1 cellular context compared by ENCODE assay signal in the genomic region with DNA sequence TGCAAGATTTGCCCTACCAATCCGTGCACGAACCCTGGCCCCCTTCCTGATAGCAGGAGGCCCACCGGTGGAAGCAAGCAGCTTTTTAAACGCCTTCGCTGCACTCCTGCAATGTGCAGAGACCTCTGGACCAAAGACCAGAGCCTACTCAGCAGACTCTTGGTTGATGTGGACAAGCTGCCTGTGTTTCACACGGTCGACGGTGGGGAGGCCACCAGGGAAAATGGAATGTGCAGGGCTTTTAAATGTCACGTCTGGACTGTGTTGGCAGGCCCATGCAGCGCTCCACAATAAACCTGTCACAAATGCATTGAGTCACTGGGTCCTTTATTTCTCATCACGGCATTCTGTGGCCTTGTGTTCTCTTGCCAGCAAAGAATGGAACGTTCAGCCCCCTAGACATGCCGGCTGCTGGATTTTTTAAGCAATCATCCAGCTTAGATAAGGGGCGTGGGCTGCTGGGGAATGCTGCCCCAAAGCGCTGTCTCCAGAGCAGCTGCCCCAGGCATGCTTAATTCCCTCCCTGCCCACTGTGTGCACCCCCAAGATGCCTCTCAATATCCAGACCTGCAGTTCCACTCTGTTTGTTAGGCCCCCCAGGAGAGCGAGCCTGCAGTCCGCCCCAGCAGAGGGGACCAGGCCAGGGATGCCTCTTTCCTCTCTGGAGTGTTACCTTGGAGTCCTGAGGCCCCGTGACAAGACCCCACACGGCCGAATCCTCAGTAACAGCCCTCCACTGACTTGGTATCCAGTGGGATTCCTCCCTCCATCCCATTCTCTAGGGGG.
TF ChIP-seq lines count a peak whose summit lies in the region.

No MANE protein-coding gene starts in this region.

TF ChIP-seq in HepG2, 621 proteins besides CTCF, POLR2A, EP300 and RAD21 (continued from another document):
- TF ChIP-seq, protein P1, sequence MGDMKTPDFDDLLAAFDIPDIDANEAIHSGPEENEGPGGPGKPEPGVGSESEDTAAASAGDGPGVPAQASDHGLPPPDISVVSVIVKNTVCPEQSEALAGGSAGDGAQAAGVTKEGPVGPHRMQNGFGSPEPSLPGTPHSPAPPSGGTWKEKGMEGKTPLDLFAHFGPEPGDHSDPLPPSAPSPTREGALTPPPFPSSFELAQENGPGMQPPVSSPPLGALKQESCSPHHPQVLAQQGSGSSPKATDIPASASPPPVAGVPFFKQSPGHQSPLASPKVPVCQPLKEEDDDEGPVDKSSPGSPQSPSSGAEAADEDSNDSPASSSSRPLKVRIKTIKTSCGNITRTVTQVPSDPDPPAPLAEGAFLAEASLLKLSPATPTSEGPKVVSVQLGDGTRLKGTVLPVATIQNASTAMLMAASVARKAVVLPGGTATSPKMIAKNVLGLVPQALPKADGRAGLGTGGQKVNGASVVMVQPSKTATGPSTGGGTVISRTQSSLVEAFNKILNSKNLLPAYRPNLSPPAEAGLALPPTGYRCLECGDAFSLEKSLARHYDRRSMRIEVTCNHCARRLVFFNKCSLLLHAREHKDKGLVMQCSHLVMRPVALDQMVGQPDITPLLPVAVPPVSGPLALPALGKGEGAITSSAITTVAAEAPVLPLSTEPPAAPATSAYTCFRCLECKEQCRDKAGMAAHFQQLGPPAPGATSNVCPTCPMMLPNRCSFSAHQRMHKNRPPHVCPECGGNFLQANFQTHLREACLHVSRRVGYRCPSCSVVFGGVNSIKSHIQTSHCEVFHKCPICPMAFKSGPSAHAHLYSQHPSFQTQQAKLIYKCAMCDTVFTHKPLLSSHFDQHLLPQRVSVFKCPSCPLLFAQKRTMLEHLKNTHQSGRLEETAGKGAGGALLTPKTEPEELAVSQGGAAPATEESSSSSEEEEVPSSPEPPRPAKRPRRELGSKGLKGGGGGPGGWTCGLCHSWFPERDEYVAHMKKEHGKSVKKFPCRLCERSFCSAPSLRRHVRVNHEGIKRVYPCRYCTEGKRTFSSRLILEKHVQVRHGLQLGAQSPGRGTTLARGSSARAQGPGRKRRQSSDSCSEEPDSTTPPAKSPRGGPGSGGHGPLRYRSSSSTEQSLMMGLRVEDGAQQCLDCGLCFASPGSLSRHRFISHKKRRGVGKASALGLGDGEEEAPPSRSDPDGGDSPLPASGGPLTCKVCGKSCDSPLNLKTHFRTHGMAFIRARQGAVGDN (CRISPR knock-in tag; IDR thresholded peaks at IDR 0.05), result peak; percentile 24; the same call in 1 of the 2 replicates
- TF ChIP-seq, protein P2, sequence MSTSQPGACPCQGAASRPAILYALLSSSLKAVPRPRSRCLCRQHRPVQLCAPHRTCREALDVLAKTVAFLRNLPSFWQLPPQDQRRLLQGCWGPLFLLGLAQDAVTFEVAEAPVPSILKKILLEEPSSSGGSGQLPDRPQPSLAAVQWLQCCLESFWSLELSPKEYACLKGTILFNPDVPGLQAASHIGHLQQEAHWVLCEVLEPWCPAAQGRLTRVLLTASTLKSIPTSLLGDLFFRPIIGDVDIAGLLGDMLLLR (CRISPR knock-in tag; IDR thresholded peaks at IDR 0.05), result no peak
- TF ChIP-seq POLR2AphosphoS5 (IDR thresholded peaks at IDR 0.05; ENCODE audit: low read depth, low read length), result no peak
- TF ChIP-seq, protein P3, sequence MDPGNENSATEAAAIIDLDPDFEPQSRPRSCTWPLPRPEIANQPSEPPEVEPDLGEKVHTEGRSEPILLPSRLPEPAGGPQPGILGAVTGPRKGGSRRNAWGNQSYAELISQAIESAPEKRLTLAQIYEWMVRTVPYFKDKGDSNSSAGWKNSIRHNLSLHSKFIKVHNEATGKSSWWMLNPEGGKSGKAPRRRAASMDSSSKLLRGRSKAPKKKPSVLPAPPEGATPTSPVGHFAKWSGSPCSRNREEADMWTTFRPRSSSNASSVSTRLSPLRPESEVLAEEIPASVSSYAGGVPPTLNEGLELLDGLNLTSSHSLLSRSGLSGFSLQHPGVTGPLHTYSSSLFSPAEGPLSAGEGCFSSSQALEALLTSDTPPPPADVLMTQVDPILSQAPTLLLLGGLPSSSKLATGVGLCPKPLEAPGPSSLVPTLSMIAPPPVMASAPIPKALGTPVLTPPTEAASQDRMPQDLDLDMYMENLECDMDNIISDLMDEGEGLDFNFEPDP (CRISPR knock-in tag; conservative IDR thresholded peaks at IDR 0.05), result 0 out of 2 replicates have a peak, but pooled peaks have one; percentile 43
- TF ChIP-seq, protein P4, sequence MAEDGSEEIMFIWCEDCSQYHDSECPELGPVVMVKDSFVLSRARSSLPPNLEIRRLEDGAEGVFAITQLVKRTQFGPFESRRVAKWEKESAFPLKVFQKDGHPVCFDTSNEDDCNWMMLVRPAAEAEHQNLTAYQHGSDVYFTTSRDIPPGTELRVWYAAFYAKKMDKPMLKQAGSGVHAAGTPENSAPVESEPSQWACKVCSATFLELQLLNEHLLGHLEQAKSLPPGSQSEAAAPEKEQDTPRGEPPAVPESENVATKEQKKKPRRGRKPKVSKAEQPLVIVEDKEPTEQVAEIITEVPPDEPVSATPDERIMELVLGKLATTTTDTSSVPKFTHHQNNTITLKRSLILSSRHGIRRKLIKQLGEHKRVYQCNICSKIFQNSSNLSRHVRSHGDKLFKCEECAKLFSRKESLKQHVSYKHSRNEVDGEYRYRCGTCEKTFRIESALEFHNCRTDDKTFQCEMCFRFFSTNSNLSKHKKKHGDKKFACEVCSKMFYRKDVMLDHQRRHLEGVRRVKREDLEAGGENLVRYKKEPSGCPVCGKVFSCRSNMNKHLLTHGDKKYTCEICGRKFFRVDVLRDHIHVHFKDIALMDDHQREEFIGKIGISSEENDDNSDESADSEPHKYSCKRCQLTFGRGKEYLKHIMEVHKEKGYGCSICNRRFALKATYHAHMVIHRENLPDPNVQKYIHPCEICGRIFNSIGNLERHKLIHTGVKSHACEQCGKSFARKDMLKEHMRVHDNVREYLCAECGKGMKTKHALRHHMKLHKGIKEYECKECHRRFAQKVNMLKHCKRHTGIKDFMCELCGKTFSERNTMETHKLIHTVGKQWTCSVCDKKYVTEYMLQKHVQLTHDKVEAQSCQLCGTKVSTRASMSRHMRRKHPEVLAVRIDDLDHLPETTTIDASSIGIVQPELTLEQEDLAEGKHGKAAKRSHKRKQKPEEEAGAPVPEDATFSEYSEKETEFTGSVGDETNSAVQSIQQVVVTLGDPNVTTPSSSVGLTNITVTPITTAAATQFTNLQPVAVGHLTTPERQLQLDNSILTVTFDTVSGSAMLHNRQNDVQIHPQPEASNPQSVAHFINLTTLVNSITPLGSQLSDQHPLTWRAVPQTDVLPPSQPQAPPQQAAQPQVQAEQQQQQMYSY (CRISPR knock-in tag; IDR thresholded peaks at IDR 0.05), result no peak
- TF ChIP-seq, protein P5, sequence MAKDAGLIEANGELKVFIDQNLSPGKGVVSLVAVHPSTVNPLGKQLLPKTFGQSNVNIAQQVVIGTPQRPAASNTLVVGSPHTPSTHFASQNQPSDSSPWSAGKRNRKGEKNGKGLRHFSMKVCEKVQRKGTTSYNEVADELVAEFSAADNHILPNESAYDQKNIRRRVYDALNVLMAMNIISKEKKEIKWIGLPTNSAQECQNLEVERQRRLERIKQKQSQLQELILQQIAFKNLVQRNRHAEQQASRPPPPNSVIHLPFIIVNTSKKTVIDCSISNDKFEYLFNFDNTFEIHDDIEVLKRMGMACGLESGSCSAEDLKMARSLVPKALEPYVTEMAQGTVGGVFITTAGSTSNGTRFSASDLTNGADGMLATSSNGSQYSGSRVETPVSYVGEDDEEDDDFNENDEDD (CRISPR knock-in tag; IDR thresholded peaks at IDR 0.05; ENCODE audit: borderline replicate concordance), result no peak
